In the genomic region with DNA sequence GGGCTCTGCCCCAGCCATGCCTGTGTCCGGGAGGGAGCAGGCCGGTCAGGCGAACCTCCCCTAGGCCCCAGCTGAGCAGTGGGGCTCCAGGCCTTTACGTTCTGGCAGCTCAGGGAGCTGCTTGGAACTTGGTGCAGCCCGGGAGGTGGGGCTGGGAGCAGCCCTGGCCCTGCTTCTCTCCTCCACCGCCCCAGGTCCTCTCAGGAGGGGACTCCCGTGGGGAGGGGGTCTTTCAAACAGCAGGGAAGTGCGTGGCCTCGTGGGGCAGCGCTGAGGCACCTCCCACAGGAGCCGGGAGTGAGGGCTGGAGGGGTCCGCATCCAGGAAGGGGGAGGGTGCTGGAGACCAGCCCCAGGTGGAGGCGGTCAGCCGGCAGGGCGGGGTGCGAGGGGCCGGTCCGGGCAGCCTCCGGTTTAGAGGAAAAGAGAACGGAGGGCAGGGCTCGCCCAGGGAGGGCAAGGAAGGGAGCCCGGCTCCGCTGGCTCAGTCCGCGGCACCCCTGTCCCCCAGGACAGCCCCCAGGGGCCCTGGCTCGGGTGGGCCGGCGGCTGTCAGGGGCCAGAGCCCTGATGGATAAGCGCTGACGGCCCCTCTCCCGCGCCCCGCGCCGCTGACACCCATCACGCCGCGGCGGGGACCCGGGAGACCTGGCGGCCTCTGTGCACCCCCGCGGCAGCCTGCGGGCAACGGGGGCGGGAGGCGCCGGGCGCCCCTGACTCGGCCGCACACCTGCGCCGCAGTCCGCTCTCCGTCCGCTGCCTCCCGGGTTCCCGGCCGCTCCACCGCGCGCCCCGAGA, we compare ENCODE assay signal across 24 cellular contexts. TPM values are rescaled to one million over a fixed set of nuclear protein-coding genes. Genes with fewer than 3 reads are reported as not detected.
DNase-seq lines count a peak whose midpoint lies in the region; ATAC-seq and TF ChIP-seq lines count a peak whose summit lies in the region.
"Had no signal": no experiment of that assay in that cellular context is flagged by ENCODE, and none has a peak within 500 bp of the region (broad histone marks: within the 10 kb centered on the region; RNA-seq: fewer than 3 reads in every experiment).

No MANE protein-coding gene starts in this region.

- H3K27ac Mint-ChIP-seq in activated naive CD4-positive, alpha-beta T cell treated with anti-CD3 and anti-CD28 coated beads, Interleukin-2, amount 50 U/mL, for 24 hours = no peak overlapping the region
- H3K27ac Mint-ChIP-seq in activated naive CD4-positive, alpha-beta T cell treated with anti-CD3 and anti-CD28 coated beads, Interleukin-2, amount 50 U/mL, for 72 hours = no peak overlapping the region
- no peak overlapping the region for H3K27ac Mint-ChIP-seq in type B pancreatic cell
- H3K27ac Mint-ChIP-seq in activated CD4-positive, alpha-beta T cell treated with anti-CD3 and anti-CD28 coated beads, Interleukin-2, amount 10 ng/mL, durations not matched to agents 24 days and 14 days = no peak overlapping the region
- H3K27ac Mint-ChIP-seq: CD4-positive, alpha-beta T cell had no signal

- H3K9me3 ChIP-seq in Panc1 (ENCODE audit: control insufficient read depth, insufficient read depth, low read depth, low read length) (no peaks in the 10 kb centered on the region), iPS-18c (ENCODE audit: control insufficient read depth, insufficient read depth, low read length) (no peaks in the 10 kb centered on the region)

- H3K27me3 ChIP-seq in Panc1 (ENCODE audit: control insufficient read depth, insufficient read depth, low read length) = no peaks in the 10 kb centered on the region

- no peak overlapping the region for H3K27ac ChIP-seq in Panc1 (ENCODE audit: low read length)
- H3K27ac ChIP-seq: HL-60, PC-9 had no signal

- TF ChIP-seq CTCF in Panc1 (IDR thresholded peaks at IDR 0.05) (no peak), type B pancreatic cell (conservative IDR thresholded peaks at IDR 0.05) (no peak)

- H3K4me3 Mint-ChIP-seq in activated naive CD4-positive, alpha-beta T cell treated with anti-CD3 and anti-CD28 coated beads, Interleukin-2, amount 50 U/mL, for 24 hours = peak overlapping the region; percentile 19
- peak overlapping the region; percentile 36 for H3K4me3 Mint-ChIP-seq in type B pancreatic cell
- H3K4me3 Mint-ChIP-seq in activated CD4-positive, alpha-beta T cell treated with anti-CD3 and anti-CD28 coated beads, Interleukin-2, amount 10 ng/mL, durations not matched to agents 24 days and 14 days = no peak overlapping the region
- H3K4me3 Mint-ChIP-seq: CD4-positive, alpha-beta T cell; neural crest cell had no signal

- intact Hi-C loops in Panc1 (cut with micrococcal nuclease; ENCODE audit: unreplicated experiment) = no loop called here
- intact Hi-C loops in activated CD4-positive, alpha-beta T cell treated with anti-CD3 and anti-CD28 coated beads, Interleukin-2, amount 10 ng/mL, durations not matched to agents 24 days and 14 days (cut with micrococcal nuclease) = loop anchor here (10.0 kb wide), 2 partner anchors 55 to 105 kb away; partner anchors contain the start of gene RHOT2

- H3K27me3 Mint-ChIP-seq in activated naive CD4-positive, alpha-beta T cell treated with anti-CD3 and anti-CD28 coated beads, Interleukin-2, amount 50 U/mL, for 24 hours = peaks cover 4% of the 10 kb centered on the region
- peaks cover 22% of the 10 kb centered on the region for H3K27me3 Mint-ChIP-seq in type B pancreatic cell
- peaks cover 10% of the 10 kb centered on the region for H3K27me3 Mint-ChIP-seq in activated CD4-positive, alpha-beta T cell treated with anti-CD3 and anti-CD28 coated beads, Interleukin-2, amount 10 ng/mL, durations not matched to agents 24 days and 14 days

- H3K4me1 Mint-ChIP-seq in activated naive CD4-positive, alpha-beta T cell treated with anti-CD3 and anti-CD28 coated beads, Interleukin-2, amount 50 U/mL, for 24 hours = no peaks in the 10 kb centered on the region
- peaks cover 6% of the 10 kb centered on the region for H3K4me1 Mint-ChIP-seq in type B pancreatic cell (ENCODE audit: unreplicated experiment)
- no peaks in the 10 kb centered on the region for H3K4me1 Mint-ChIP-seq in activated CD4-positive, alpha-beta T cell treated with anti-CD3 and anti-CD28 coated beads, Interleukin-2, amount 10 ng/mL, durations not matched to agents 24 days and 14 days

- CTCF ChIA-PET in Panc1 (lab: Charles Lee) = no interaction called here

- H3K9me3 Mint-ChIP-seq in activated naive CD4-positive, alpha-beta T cell treated with anti-CD3 and anti-CD28 coated beads, Interleukin-2, amount 50 U/mL, for 24 hours = no peaks in the 10 kb centered on the region
- H3K9me3 Mint-ChIP-seq in activated naive CD4-positive, alpha-beta T cell treated with anti-CD3 and anti-CD28 coated beads, Interleukin-2, amount 50 U/mL, for 72 hours = no peaks in the 10 kb centered on the region
- H3K9me3 Mint-ChIP-seq in type B pancreatic cell = no peaks in the 10 kb centered on the region
- H3K9me3 Mint-ChIP-seq in activated CD4-positive, alpha-beta T cell treated with anti-CD3 and anti-CD28 coated beads, Interleukin-2, amount 10 ng/mL, durations not matched to agents 24 days and 14 days = no peaks in the 10 kb centered on the region
- H3K9me3 Mint-ChIP-seq: CD4-positive, alpha-beta T cell; neural crest cell had no signal

- peaks cover 32% of the 10 kb centered on the region for H3K4me1 ChIP-seq in Panc1 (ENCODE audit: control insufficient read depth, insufficient read depth, low read length)

- no peaks in the 10 kb centered on the region for H3K36me3 Mint-ChIP-seq in activated naive CD4-positive, alpha-beta T cell treated with anti-CD3 and anti-CD28 coated beads, Interleukin-2, amount 50 U/mL, for 24 hours
- H3K36me3 Mint-ChIP-seq in activated naive CD4-positive, alpha-beta T cell treated with anti-CD3 and anti-CD28 coated beads, Interleukin-2, amount 50 U/mL, for 72 hours = no peaks in the 10 kb centered on the region
- H3K36me3 Mint-ChIP-seq in type B pancreatic cell = no peaks in the 10 kb centered on the region
- H3K36me3 Mint-ChIP-seq in activated CD4-positive, alpha-beta T cell treated with anti-CD3 and anti-CD28 coated beads, Interleukin-2, amount 10 ng/mL, durations not matched to agents 24 days and 14 days (ENCODE audit: low read depth) = no peaks in the 10 kb centered on the region

- no peak for DNase-seq in activated naive CD4-positive, alpha-beta T cell treated with anti-CD3 and anti-CD28 coated beads, Interleukin-2, amount 50 U/mL, for 72 hours (ENCODE audit: low spot score in 2 of 2)
- no peak for DNase-seq in Panc1 (ENCODE audit: low read depth, low spot score)
- no peak for DNase-seq in type B pancreatic cell (ENCODE audit: extremely low spot score, unreplicated experiment)
- no peak for DNase-seq in activated CD4-positive, alpha-beta T cell treated with anti-CD3 and anti-CD28 coated beads, Interleukin-2, amount 10 ng/mL, durations not matched to agents 24 days and 14 days
- no peak for DNase-seq in MV-4-11 (lab: John Stamatoyannopoulos, UW)
- no peak for DNase-seq in DMS79 treated with DMSO at 0.1 percent for 48 hours (lab: John Stamatoyannopoulos, UW)
- DNase-seq: activated CD4-positive, alpha-beta T cell treated with anti-CD3 and anti-CD28 coated beads for 4 hours; activated CD8-positive, alpha-beta memory T cell treated with anti-CD3 and anti-CD28 coated beads, Interleukin-2, amount 50 U/mL, for 4 hours; activated effector memory CD4-positive, alpha-beta T cell treated with Interleukin-2 at 50 U/mL for 16 hours; CD4-positive, alpha-beta T cell; central memory CD4-positive, alpha-beta T cell; effector memory CD4-positive, alpha-beta T cell; HCEC 1CT; islet precursor cell; KBM-7; NCI-H1048; NCI-H2029 treated with DMSO at 0.1 percent for 48 hours; NCI-H526; T1000 had no signal

- POLR2A ChIA-PET in Panc1 (lab: Charles Lee) = no interaction called here

- in situ Hi-C loops in Panc1 (cut with HindIII; ENCODE audit: low pct_unique_long_range_greater_than_20kb, low sequenced_read_pairs) = no loop called here

- no peak for ATAC-seq in activated naive CD4-positive, alpha-beta T cell treated with anti-CD3 and anti-CD28 coated beads, Interleukin-2, amount 50 U/mL, for 72 hours
- ATAC-seq in Panc1 = peak; percentile 38

- no peak overlapping the region for H3K4me3 ChIP-seq in Panc1 (ENCODE audit: low read depth in 2 of 2, low read length in 2 of 2)
- peak overlapping the region; percentile 24; the same call in 1 of the 2 replicates for H3K4me3 ChIP-seq in iPS-18c (ENCODE audit: insufficient read depth, low read depth, low read length)
- H3K4me3 ChIP-seq: PC-9 had no signal

- no TSS peak for BruUV-seq in Panc1 (replicated peaks; lab: Mats Ljungman, UMichigan)

- no peaks in the 10 kb centered on the region for H3K36me3 ChIP-seq in Panc1 (ENCODE audit: control insufficient read depth, insufficient read depth, low read length)

RNA-seq across cellular contexts. Expression of gene PRR35, which starts 0.6 kb away (rescaled TPM):
- total RNA-seq in activated naive CD4-positive, alpha-beta T cell treated with anti-CD3 and anti-CD28 coated beads, Interleukin-2, amount 50 U/mL, for 72 hours = not detected
- 2.2 TPM for total RNA-seq in Panc1 (2021; ENCODE audit: unreplicated experiment)
- 3.9 TPM for polyA plus RNA-seq in Panc1 (2012; ENCODE audit: insufficient read length)
- total RNA-seq in type B pancreatic cell (ENCODE audit: low replicate concordance) = 0.12 TPM in 2 replicates
- total RNA-seq in activated CD4-positive, alpha-beta T cell treated with anti-CD3 and anti-CD28 coated beads, Interleukin-2, amount 10 ng/mL, durations not matched to agents 24 days and 14 days = not detected in 2 replicates
- total RNA-seq: CD4-positive, alpha-beta T cell; neural crest cell; PC-9 had no signal

RNA-seq across cellular contexts. Expression of gene NHLRC4, which starts 7.2 kb away (rescaled TPM):
- total RNA-seq in activated naive CD4-positive, alpha-beta T cell treated with anti-CD3 and anti-CD28 coated beads, Interleukin-2, amount 50 U/mL, for 72 hours = 1 to 10 TPM in 1 of 2 donors, under 1 TPM in 1; 0.59 to 1.8 TPM
- total RNA-seq in Panc1 (2021; ENCODE audit: unreplicated experiment) = 4.0 TPM
- polyA plus RNA-seq in Panc1 (2012; ENCODE audit: insufficient read length) = 5.2 TPM
- 0.52 and 1.4 TPM in 2 replicates for total RNA-seq in type B pancreatic cell (ENCODE audit: low replicate concordance)
- 1.1 TPM in 2 replicates for total RNA-seq in activated CD4-positive, alpha-beta T cell treated with anti-CD3 and anti-CD28 coated beads, Interleukin-2, amount 10 ng/mL, durations not matched to agents 24 days and 14 days
- total RNA-seq: PC-9 had no signal

RNA-seq across cellular contexts. Expression of gene PIGQ, which starts 10.2 kb away (rescaled TPM):
- total RNA-seq in activated naive CD4-positive, alpha-beta T cell treated with anti-CD3 and anti-CD28 coated beads, Interleukin-2, amount 50 U/mL, for 72 hours = 10 to 100 TPM; 21.9 to 24.2 TPM
- 83.5 TPM for total RNA-seq in Panc1 (2021; ENCODE audit: unreplicated experiment)
- 84.1 TPM for polyA plus RNA-seq in Panc1 (2012; ENCODE audit: insufficient read length)
- total RNA-seq in type B pancreatic cell (ENCODE audit: low replicate concordance) = 58.2 and 83.5 TPM in 2 replicates
- total RNA-seq in activated CD4-positive, alpha-beta T cell treated with anti-CD3 and anti-CD28 coated beads, Interleukin-2, amount 10 ng/mL, durations not matched to agents 24 days and 14 days = 43.2 and 50.3 TPM in 2 replicates

RNA-seq across cellular contexts. Expression of gene RAB40C, which starts 30.3 kb away (rescaled TPM):
- 10 to 100 TPM; 12.1 to 13.0 TPM for total RNA-seq in activated naive CD4-positive, alpha-beta T cell treated with anti-CD3 and anti-CD28 coated beads, Interleukin-2, amount 50 U/mL, for 72 hours
- total RNA-seq in Panc1 (2021; ENCODE audit: unreplicated experiment) (30.7 TPM), type B pancreatic cell (ENCODE audit: low replicate concordance) (21.4 and 26.5 TPM in 2 replicates)
- polyA plus RNA-seq in Panc1 (2012; ENCODE audit: insufficient read length) = 44.4 TPM
- total RNA-seq in activated CD4-positive, alpha-beta T cell treated with anti-CD3 and anti-CD28 coated beads, Interleukin-2, amount 10 ng/mL, durations not matched to agents 24 days and 14 days = 12.5 and 16.5 TPM in 2 replicates

RNA-seq across cellular contexts. Expression of gene CAPN15, which starts 32.1 kb away (rescaled TPM):
- 10 to 100 TPM; 55.5 to 76.5 TPM for total RNA-seq in activated naive CD4-positive, alpha-beta T cell treated with anti-CD3 and anti-CD28 coated beads, Interleukin-2, amount 50 U/mL, for 72 hours
- total RNA-seq in Panc1 (2021; ENCODE audit: unreplicated experiment) (78.5 TPM), type B pancreatic cell (ENCODE audit: low replicate concordance) (50.1 and 52.3 TPM in 2 replicates)
- polyA plus RNA-seq in Panc1 (2012; ENCODE audit: insufficient read length) = 117 TPM
- total RNA-seq in activated CD4-positive, alpha-beta T cell treated with anti-CD3 and anti-CD28 coated beads, Interleukin-2, amount 10 ng/mL, durations not matched to agents 24 days and 14 days = 121 and 124 TPM in 2 replicates
